8 cellular contexts compared by ENCODE assay signal in genomic region chr16:4801962-4802658, GRCh38. TPM values are rescaled to one million over a fixed set of nuclear protein-coding genes. Genes with fewer than 3 reads are reported as not detected.
DNase-seq lines count a peak whose midpoint lies in the region; ATAC-seq and TF ChIP-seq lines count a peak whose summit lies in the region.

Gene ROGDI, minus strand, starts transcription at chr16:4802633. Its CDS starts 62 bp downstream, at chr16:4802571.

- TF ChIP-seq CTCF in GM10266 (IDR thresholded peaks at IDR 0.05; ENCODE audit: control insufficient read depth, insufficient read depth, low read depth, missing control alignments) = no peak
- no peak for TF ChIP-seq CTCF in NB4 (IDR thresholded peaks at IDR 0.05; ENCODE audit: low read depth, low read length)
- TF ChIP-seq CTCF in left ventricle myocardium inferior (IDR thresholded peaks at IDR 0.05; ENCODE audit: borderline replicate concordance) = no peak
- TF ChIP-seq CTCF in prostate gland (IDR thresholded peaks at IDR 0.05) = no peak

- H3K9me3 ChIP-seq in left ventricle myocardium inferior (replicated peaks) (no peaks in the 10 kb centered on the region), prostate gland (no peaks in the 10 kb centered on the region)

- TF ChIP-seq POLR2A in NB4 (IDR thresholded peaks at IDR 0.05; ENCODE audit: extremely low read depth, insufficient read length) (peak; percentile 19), prostate gland (IDR thresholded peaks at IDR 0.05) (peak; percentile 83)

- peak; percentile 58 for ATAC-seq in HG02588 (IDR thresholded peaks at IDR 0.05; ENCODE audit: unreplicated experiment)

- H3K4me3 ChIP-seq in NB4 (ENCODE audit: low read depth, low read length) (peak within 1 kb of the TSS; percentile 73), left ventricle myocardium inferior (peak within 1 kb of the TSS; percentile 98), prostate gland (peak within 1 kb of the TSS; percentile 67 to 70)

- H3K27me3 ChIP-seq in left ventricle myocardium inferior (ENCODE audit: low read depth) = no peaks in the 10 kb centered on the region
- no peaks in the 10 kb centered on the region for H3K27me3 ChIP-seq in prostate gland (replicated peaks; ENCODE audit: insufficient read depth)

- peak; percentile 87 for DNase-seq in GM10266 (ENCODE audit: extremely low spot score)
- peak; percentile 83 for DNase-seq in NB4 (ENCODE audit: low read depth)
- DNase-seq in SW 1271 (lab: John Stamatoyannopoulos, UW) = peak; percentile 28 to 46
- peak; percentile 83 for DNase-seq in left ventricle myocardium inferior
- peak; percentile 88 for DNase-seq in prostate gland (ENCODE audit: low spot score)
- DNase-seq in ureter (ENCODE audit: low spot score) = peak; percentile 90

- intact Hi-C loops in left ventricle myocardium inferior (cut with micrococcal nuclease) = no loop called here
- intact Hi-C loops in prostate gland (cut with DNase I) = loop anchor here (10.0 kb wide), 1 partner anchor 67 kb away; the partner anchor contains the start of genes ANKS3 and DNAAF8

- peaks cover 52% of the 10 kb centered on the region for H3K36me3 ChIP-seq in left ventricle myocardium inferior
- peaks cover 0 to 14% of the 10 kb centered on the region in 2 donors for H3K36me3 ChIP-seq in prostate gland

- 1% methylated on average over 48 to 70 of the region's 70 CpGs for WGBS in adipose tissue, 3 donors
- 1% methylated on average over 67 of the region's 70 CpGs for WGBS in prostate gland

- H3K27ac ChIP-seq in adipose tissue (ENCODE audit: low read depth, low read length) (no peak within 1 kb of the TSS), left ventricle myocardium inferior (replicated peaks) (peak within 1 kb of the TSS; percentile 95), prostate gland (peak within 1 kb of the TSS; percentile 80 to 85)

- H3K4me1 ChIP-seq in left ventricle myocardium inferior (peaks cover 60% of the 10 kb centered on the region), prostate gland (replicated peaks) (peaks cover 13% of the 10 kb centered on the region)

RNA-seq across cellular contexts. Expression of gene ROGDI, which starts in this region (rescaled TPM):
- 10 to 100 TPM; 10.6 to 19.5 (median 15.9) TPM for polyA plus RNA-seq in adipose tissue
- total RNA-seq in left ventricle myocardium inferior (97.4 TPM), prostate gland (10 to 100 TPM; 37.5 to 46.9 TPM), ureter (35.5 TPM)

Comparison
In these comparisons a context has a peak if more than half of its experiments do, and no peak if none do; other contexts are left out.
1. DNase-seq: peak in every context shown above with its lines; median percentile 90 in ureter; 88 in prostate gland; 87 in GM10266; 83 in NB4; 83 in left ventricle myocardium inferior; 37 in SW 1271.